Comparison of ENCODE assay signal across 22 cellular contexts in the genomic region with DNA sequence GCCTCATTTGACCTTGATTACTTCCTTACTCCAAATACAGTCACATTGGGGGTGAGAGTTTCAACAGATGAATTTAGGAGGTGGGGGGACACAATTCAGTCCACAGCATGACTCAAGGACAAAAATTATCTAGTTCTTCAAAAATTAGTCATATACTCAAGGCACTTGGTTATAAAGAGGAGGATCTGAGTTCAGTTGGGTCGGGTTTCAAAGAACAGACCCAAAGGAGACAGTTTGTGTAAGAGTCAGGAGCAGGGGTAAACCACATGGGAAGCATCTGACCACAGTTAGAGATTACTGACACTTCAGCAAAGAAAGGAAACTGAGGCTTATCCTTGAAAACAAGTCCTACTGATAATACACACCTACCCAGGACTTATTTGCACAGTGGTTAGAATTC.
"Had no signal": no experiment of that assay in that cellular context is flagged by ENCODE, and none has a peak within 500 bp of the region (broad histone marks: within the 10 kb centered on the region; RNA-seq: fewer than 3 reads in every experiment).

No MANE protein-coding gene starts in this region.

- H3K27ac Mint-ChIP-seq: activated CD4-positive, alpha-beta memory T cell treated with anti-CD3 and anti-CD28 coated beads, Interleukin-2, amount 10 ng/mL, durations not matched to agents 7 days and 5 days; activated naive CD8-positive, alpha-beta T cell treated with anti-CD3 and anti-CD28 coated beads for 36 hours; activated T-helper 17 cell treated with anti-CD3 and anti-CD28 coated beads, Interleukin-2, amount 50 U/mL, for 72 hours; immature natural killer cell; memory B cell; naive thymus-derived CD8-positive, alpha-beta T cell; stimulated activated memory B cell treated with anti-CD40 and anti-IgM and Interleukin-4, amounts not matched to agents 10 μg/mL and 1 μg/mL and 100 μg/mL, for 72 hours; T-cell had no signal

- H3K4me1 Mint-ChIP-seq: activated CD4-positive, alpha-beta memory T cell treated with anti-CD3 and anti-CD28 coated beads, Interleukin-2, amount 10 ng/mL, durations not matched to agents 7 days and 5 days; activated naive CD8-positive, alpha-beta T cell treated with anti-CD3 and anti-CD28 coated beads for 36 hours; activated T-helper 17 cell treated with anti-CD3 and anti-CD28 coated beads, Interleukin-2, amount 50 U/mL, for 72 hours; immature natural killer cell; stimulated activated memory B cell treated with anti-CD40 and anti-IgM and Interleukin-4, amounts not matched to agents 10 μg/mL and 1 μg/mL and 100 μg/mL, for 72 hours; T-cell had no signal

- H3K36me3 Mint-ChIP-seq: activated naive CD8-positive, alpha-beta T cell treated with anti-CD3 and anti-CD28 coated beads for 36 hours; immature natural killer cell; memory B cell; stimulated activated memory B cell treated with anti-CD40 and anti-IgM and Interleukin-4, amounts not matched to agents 10 μg/mL and 1 μg/mL and 100 μg/mL, for 72 hours; T-cell had no signal

- H3K4me3 Mint-ChIP-seq: activated CD4-positive, alpha-beta memory T cell treated with anti-CD3 and anti-CD28 coated beads, Interleukin-2, amount 10 ng/mL, durations not matched to agents 7 days and 5 days; activated naive CD8-positive, alpha-beta T cell treated with anti-CD3 and anti-CD28 coated beads for 36 hours; activated T-helper 17 cell treated with anti-CD3 and anti-CD28 coated beads, Interleukin-2, amount 50 U/mL, for 72 hours; immature natural killer cell; memory B cell; naive thymus-derived CD8-positive, alpha-beta T cell; stimulated activated memory B cell treated with anti-CD40 and anti-IgM and Interleukin-4, amounts not matched to agents 10 μg/mL and 1 μg/mL and 100 μg/mL, for 72 hours; T-cell had no signal

- H3K9me3 Mint-ChIP-seq: activated CD4-positive, alpha-beta memory T cell treated with anti-CD3 and anti-CD28 coated beads, Interleukin-2, amount 10 ng/mL, durations not matched to agents 7 days and 5 days; activated naive CD8-positive, alpha-beta T cell treated with anti-CD3 and anti-CD28 coated beads for 36 hours; activated T-helper 17 cell treated with anti-CD3 and anti-CD28 coated beads, Interleukin-2, amount 50 U/mL, for 72 hours; immature natural killer cell; memory B cell; stimulated activated memory B cell treated with anti-CD40 and anti-IgM and Interleukin-4, amounts not matched to agents 10 μg/mL and 1 μg/mL and 100 μg/mL, for 72 hours; T-cell had no signal

- DNase-seq: activated CD4-positive, alpha-beta memory T cell treated with anti-CD3 and anti-CD28 coated beads, Interleukin-2, amount 10 ng/mL, durations not matched to agents 7 days and 5 days; activated CD4-positive, alpha-beta T cell treated with anti-CD3 and anti-CD28 coated beads for 48 hours; activated CD4-positive, CD25-positive, alpha-beta regulatory T cell; activated naive CD4-positive, alpha-beta T cell; activated naive CD8-positive, alpha-beta T cell treated with anti-CD3 and anti-CD28 coated beads for 36 hours; activated T-cell treated with anti-CD3 and anti-CD28 coated beads, Interleukin-2, amount 50 U/mL, for 1 hour; amygdala; body of pancreas; dorsolateral prefrontal cortex; heart right ventricle; immature natural killer cell; mucosa of descending colon; naive thymus-derived CD8-positive, alpha-beta T cell; spleen; stimulated activated CD4-positive, alpha-beta T cell treated with anti-CD3 and anti-CD28 coated beads, Interleukin-4, amount 100 ng/mL, for 4 hours; T-cell; T-helper 9 cell; upper lobe of right lung had no signal

- ATAC-seq: activated T-helper 17 cell treated with anti-CD3 and anti-CD28 coated beads, Interleukin-2, amount 50 U/mL, for 72 hours; body of pancreas; heart right ventricle; mucosa of descending colon; naive thymus-derived CD8-positive, alpha-beta T cell; sciatic nerve; stimulated activated memory B cell treated with anti-CD40 and anti-IgM and Interleukin-4, amounts not matched to agents 10 μg/mL and 1 μg/mL and 100 μg/mL, for 72 hours; T-cell; upper lobe of right lung had no signal
